8 cellular contexts compared by ENCODE assay signal in genomic region chr3:113231827-113232253, GRCh38. TPM values are rescaled to one million over a fixed set of nuclear protein-coding genes. Genes with fewer than 3 reads are reported as not detected.
A peak's percentile ranks its signal among the peaks of the same experiment; 100 is the strongest.
DNase-seq lines count a peak whose midpoint lies in the region; ATAC-seq, FAIRE-seq and TF ChIP-seq lines count a peak whose summit lies in the region.

No MANE protein-coding gene starts in this region.

- intact Hi-C loops in stomach (cut with DNase I; ENCODE audit: low total_unique reads), result no loop called here

- H3K4me1 ChIP-seq in ACC112 (ENCODE audit: control insufficient read depth, insufficient read depth, low read length, unreplicated experiment), result peaks cover 28% of the 10 kb centered on the region
- H3K4me1 ChIP-seq in SK-N-SH (ENCODE audit: control insufficient read depth in 1 of 2, insufficient read depth in 2 of 2, low read depth in 1 of 2, low read length in 1 of 2), result peaks cover 0 to 33% of the 10 kb centered on the region in 2 experiments; a peak in 1 of 4 replicates
- peaks cover 13 to 73% (median 38%) of the 10 kb centered on the region in 4 donors for H3K4me1 ChIP-seq in stomach

- 0 out of 2 replicates have a peak overlapping the region, but pooled peaks have one; percentile 4 for H3K4me3 ChIP-seq in ACC112 (ENCODE audit: low read depth, low read length)
- no peak overlapping the region for H3K4me3 ChIP-seq in SK-N-SH (ENCODE audit: low read depth in 2 of 2, low read length in 1 of 2)
- no peak overlapping the region for H3K4me3 ChIP-seq in stomach

- ATAC-seq in HG02588 (IDR thresholded peaks at IDR 0.05; ENCODE audit: unreplicated experiment) (no peak), GM18520 (IDR thresholded peaks at IDR 0.05; ENCODE audit: unreplicated experiment) (no peak)

- no peak for TF ChIP-seq POLR2A in stomach (IDR thresholded peaks at IDR 0.05)

- H3K27me3 ChIP-seq in ACC112 (ENCODE audit: insufficient read depth, low read length) (no peaks in the 10 kb centered on the region), SK-N-SH (ENCODE audit: insufficient read depth) (no peaks in the 10 kb centered on the region), stomach (no peaks in the 10 kb centered on the region)

- WGBS in SK-N-SH (ENCODE audit: low lambda C conversion rate), result 9% methylated on average over 1 of the region's 1 CpG
- WGBS in stomach, 5 donors, result 0 to 20% (median 8%) methylated on average over 1 of the region's 1 CpG

- H3F3A ChIP-seq in SK-N-SH (replicated peaks; ENCODE audit: insufficient read depth), result peaks cover 12% of the 10 kb centered on the region

- H3K36me3 ChIP-seq in ACC112 (ENCODE audit: insufficient read depth, low read length), result no peaks in the 10 kb centered on the region
- no peaks in the 10 kb centered on the region for H3K36me3 ChIP-seq in SK-N-SH (replicated peaks in 1 of 2; ENCODE audit: control insufficient read depth in 1 of 2, insufficient read depth in 2 of 2, low read length in 1 of 2)
- no peaks in the 10 kb centered on the region for H3K36me3 ChIP-seq in stomach

- H3K9ac ChIP-seq in SK-N-SH, result no peak overlapping the region

- FAIRE-seq in HTR-8/SVneo (lab: Jason Lieb, UNC), result peak; percentile 94

- H3K79me2 ChIP-seq in ACC112 (ENCODE audit: control insufficient read depth, insufficient read depth, low read length, unreplicated experiment) (no peaks in the 10 kb centered on the region), SK-N-SH (ENCODE audit: insufficient read depth) (no peaks in the 10 kb centered on the region)

- H3K27ac ChIP-seq in ACC112 (ENCODE audit: low read depth, low read length) (peak overlapping the region; percentile 87), SK-N-SH (ENCODE audit: low read depth in 2 of 2, low read length in 1 of 2) (peak overlapping the region; percentile 34 to 70; a peak in 3 of 4 replicates), stomach (peak overlapping the region in 2 of 5 donors; percentile 26 to 30)

- H2AFZ ChIP-seq in ACC112 (ENCODE audit: low read length, unreplicated experiment), result no peak overlapping the region
- no peak overlapping the region for H2AFZ ChIP-seq in SK-N-SH (ENCODE audit: low read depth)

- no peaks in the 10 kb centered on the region for H3K9me2 ChIP-seq in SK-N-SH

- peak; percentile 75 for DNase-seq in HTR-8/SVneo (ENCODE audit: insufficient read length, low spot score)
- no peak for DNase-seq in SK-N-SH
- peak; percentile 68 for DNase-seq in iPS-NIHi7 (ENCODE audit: extremely low spot score)
- no peak for DNase-seq in OCI-M1 (lab: John Stamatoyannopoulos, UW)
- DNase-seq in stomach, result no peak

- no peak for TF ChIP-seq RAD21 in SK-N-SH (IDR thresholded peaks at IDR 0.05; ENCODE audit: low read length)

- 0 out of 4 replicates have a peak, but pooled peaks of 1 of the 2 experiments have one; percentile 9 for TF ChIP-seq EP300 in SK-N-SH (IDR thresholded peaks at IDR 0.05; ENCODE audit: borderline replicate concordance in 1 of 2, low read depth in 1 of 2, low read length in 1 of 2)
- no peak for TF ChIP-seq EP300 in stomach (IDR thresholded peaks at IDR 0.05)

- no peaks in the 10 kb centered on the region for H4K20me1 ChIP-seq in SK-N-SH (ENCODE audit: insufficient read depth)

- H3K9me3 ChIP-seq in SK-N-SH (no peaks in the 10 kb centered on the region), stomach (no peaks in the 10 kb centered on the region)

- CTCF ChIA-PET in SK-N-SH (lab: Yijun Ruan, JAX), result interaction anchor here (0.9 to 1.5 kb wide), 3 partner anchors 10 to 56 kb away, joined by 3 read pairs; no protein-coding TSS in a partner anchor

- H3K4me2 ChIP-seq in SK-N-SH, result peak overlapping the region; percentile 51

- POLR2A ChIA-PET in SK-N-SH (lab: Yijun Ruan, JAX), result no interaction called here

- TF ChIP-seq CTCF in SK-N-SH (IDR thresholded peaks at IDR 0.05), result no peak
- no peak for TF ChIP-seq CTCF in stomach (IDR thresholded peaks at IDR 0.05)

TF ChIP-seq in SK-N-SH, 30 proteins besides CTCF, POLR2A, EP300 and RAD21:
- TF ChIP-seq JUND (IDR thresholded peaks at IDR 0.05) (peak; percentile 82), TCF12 (IDR thresholded peaks at IDR 0.05) (peak; percentile 60; the same call in 1 of the 2 replicates), MAX (IDR thresholded peaks at IDR 0.05; ENCODE audit: low read depth) (no peak; the same call in 1 of the 2 replicates), FOSL2 (IDR thresholded peaks at IDR 0.05; ENCODE audit: borderline replicate concordance, low read depth) (peak; percentile 95), TEAD4 (IDR thresholded peaks at IDR 0.05; ENCODE audit: borderline replicate concordance, insufficient read depth) (0 out of 2 replicates have a peak, but pooled peaks have one; percentile 42), PBX3 (IDR thresholded peaks at IDR 0.05) (peak; percentile 46), POLR2AphosphoS5 (IDR thresholded peaks at IDR 0.05; ENCODE audit: low read depth, low read length) (no peak; the same call in 1 of the 2 replicates), NFIC (IDR thresholded peaks at IDR 0.05; ENCODE audit: borderline replicate concordance) (peak; percentile 26; the same call in 1 of the 2 replicates)

RNA-seq across cellular contexts. Expression of gene BOC, which starts 20.5 kb away (rescaled TPM):
- polyA plus RNA-seq in SK-N-SH (2012; rRNA removed) (5.8 and 6.6 TPM in 2 replicates), stomach (10 to 100 TPM in 1 of 3 donors, 1 to 10 TPM in 2; 5.2 to 17.5 (median 8.8) TPM)
- 3.3 and 4.6 TPM in 2 replicates for polyA plus RNA-seq in SK-N-SH (2012; cell fraction: cytosol; rRNA removed)
- polyA plus RNA-seq in SK-N-SH (2012; cell fraction: nucleus; rRNA removed), result 9.4 and 11.2 TPM in 2 replicates
- 10 to 100 TPM in 4 of 5 donors, 1 to 10 TPM in 1; 9.8 to 51.3 (median 32.2) TPM for total RNA-seq in stomach

Comparison
In these comparisons a context has a peak if more than half of its experiments do, and no peak if none do; other contexts are left out.
1. DNase-seq: peak in HTR-8/SVneo (single experiment) and iPS-NIHi7 (single experiment); none in SK-N-SH (single experiment), OCI-M1 (single experiment) and stomach (single experiment).